ENCODE assay signal across 1 cellular context in the genomic region with DNA sequence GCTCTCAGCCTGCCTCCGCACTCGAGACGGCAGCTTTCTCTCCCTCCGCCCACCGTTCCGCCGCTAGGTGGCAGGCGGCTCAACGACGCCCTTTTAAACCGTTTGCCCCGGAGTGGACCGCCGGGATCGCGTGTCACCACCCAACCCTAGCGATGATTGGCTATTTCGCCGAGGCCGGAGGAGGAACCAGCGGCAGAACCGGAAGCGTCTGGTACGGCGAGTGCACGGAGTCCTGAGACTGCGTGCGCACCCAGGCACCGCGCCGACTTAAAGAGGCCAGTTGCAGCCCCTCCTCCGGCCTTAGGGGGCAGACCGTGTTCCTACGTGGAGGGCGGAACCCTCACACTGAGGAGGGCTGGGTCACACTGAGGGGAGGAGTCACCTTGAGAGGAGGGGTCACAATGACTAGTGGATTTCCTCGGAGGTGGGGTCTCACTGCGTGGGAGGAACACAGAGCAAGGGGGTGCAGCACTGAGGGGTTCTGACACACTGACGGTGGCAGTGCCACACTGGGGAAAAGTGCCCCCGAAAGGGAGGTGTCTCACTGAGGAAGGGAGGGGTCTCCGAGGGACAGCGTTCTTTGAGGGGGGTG.
TF ChIP-seq lines count a peak whose summit lies in the region.

No MANE protein-coding gene starts in this region.

TF ChIP-seq in GM12878, 131 proteins besides CTCF, POLR2A, EP300 and RAD21 (continued from another document):
- TF ChIP-seq, protein P1, sequence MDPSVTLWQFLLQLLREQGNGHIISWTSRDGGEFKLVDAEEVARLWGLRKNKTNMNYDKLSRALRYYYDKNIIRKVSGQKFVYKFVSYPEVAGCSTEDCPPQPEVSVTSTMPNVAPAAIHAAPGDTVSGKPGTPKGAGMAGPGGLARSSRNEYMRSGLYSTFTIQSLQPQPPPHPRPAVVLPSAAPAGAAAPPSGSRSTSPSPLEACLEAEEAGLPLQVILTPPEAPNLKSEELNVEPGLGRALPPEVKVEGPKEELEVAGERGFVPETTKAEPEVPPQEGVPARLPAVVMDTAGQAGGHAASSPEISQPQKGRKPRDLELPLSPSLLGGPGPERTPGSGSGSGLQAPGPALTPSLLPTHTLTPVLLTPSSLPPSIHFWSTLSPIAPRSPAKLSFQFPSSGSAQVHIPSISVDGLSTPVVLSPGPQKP (IDR thresholded peaks at IDR 0.05; ENCODE audit: low read depth, low read length) = peak; percentile 42; the same call in 1 of the 2 replicates
- TF ChIP-seq CBX3 (IDR thresholded peaks at IDR 0.05; ENCODE audit: borderline replicate concordance, low read depth) = no peak
- TF ChIP-seq, protein P2, sequence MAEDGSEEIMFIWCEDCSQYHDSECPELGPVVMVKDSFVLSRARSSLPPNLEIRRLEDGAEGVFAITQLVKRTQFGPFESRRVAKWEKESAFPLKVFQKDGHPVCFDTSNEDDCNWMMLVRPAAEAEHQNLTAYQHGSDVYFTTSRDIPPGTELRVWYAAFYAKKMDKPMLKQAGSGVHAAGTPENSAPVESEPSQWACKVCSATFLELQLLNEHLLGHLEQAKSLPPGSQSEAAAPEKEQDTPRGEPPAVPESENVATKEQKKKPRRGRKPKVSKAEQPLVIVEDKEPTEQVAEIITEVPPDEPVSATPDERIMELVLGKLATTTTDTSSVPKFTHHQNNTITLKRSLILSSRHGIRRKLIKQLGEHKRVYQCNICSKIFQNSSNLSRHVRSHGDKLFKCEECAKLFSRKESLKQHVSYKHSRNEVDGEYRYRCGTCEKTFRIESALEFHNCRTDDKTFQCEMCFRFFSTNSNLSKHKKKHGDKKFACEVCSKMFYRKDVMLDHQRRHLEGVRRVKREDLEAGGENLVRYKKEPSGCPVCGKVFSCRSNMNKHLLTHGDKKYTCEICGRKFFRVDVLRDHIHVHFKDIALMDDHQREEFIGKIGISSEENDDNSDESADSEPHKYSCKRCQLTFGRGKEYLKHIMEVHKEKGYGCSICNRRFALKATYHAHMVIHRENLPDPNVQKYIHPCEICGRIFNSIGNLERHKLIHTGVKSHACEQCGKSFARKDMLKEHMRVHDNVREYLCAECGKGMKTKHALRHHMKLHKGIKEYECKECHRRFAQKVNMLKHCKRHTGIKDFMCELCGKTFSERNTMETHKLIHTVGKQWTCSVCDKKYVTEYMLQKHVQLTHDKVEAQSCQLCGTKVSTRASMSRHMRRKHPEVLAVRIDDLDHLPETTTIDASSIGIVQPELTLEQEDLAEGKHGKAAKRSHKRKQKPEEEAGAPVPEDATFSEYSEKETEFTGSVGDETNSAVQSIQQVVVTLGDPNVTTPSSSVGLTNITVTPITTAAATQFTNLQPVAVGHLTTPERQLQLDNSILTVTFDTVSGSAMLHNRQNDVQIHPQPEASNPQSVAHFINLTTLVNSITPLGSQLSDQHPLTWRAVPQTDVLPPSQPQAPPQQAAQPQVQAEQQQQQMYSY (CRISPR knock-in tag; IDR thresholded peaks at IDR 0.05) = no peak
- TF ChIP-seq, protein P3, sequence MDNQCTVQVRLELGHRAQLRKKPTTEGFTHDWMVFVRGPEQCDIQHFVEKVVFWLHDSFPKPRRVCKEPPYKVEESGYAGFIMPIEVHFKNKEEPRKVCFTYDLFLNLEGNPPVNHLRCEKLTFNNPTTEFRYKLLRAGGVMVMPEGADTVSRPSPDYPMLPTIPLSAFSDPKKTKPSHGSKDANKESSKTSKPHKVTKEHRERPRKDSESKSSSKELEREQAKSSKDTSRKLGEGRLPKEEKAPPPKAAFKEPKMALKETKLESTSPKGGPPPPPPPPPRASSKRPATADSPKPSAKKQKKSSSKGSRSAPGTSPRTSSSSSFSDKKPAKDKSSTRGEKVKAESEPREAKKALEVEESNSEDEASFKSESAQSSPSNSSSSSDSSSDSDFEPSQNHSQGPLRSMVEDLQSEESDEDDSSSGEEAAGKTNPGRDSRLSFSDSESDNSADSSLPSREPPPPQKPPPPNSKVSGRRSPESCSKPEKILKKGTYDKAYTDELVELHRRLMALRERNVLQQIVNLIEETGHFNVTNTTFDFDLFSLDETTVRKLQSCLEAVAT (IDR thresholded peaks at IDR 0.05) = no peak
- TF ChIP-seq USF1 (IDR thresholded peaks at IDR 0.05; ENCODE audit: borderline replicate concordance, extremely low read length, insufficient read depth, low read depth, low read length) = no peak
- peak; percentile 89 for TF ChIP-seq CREB1 (IDR thresholded peaks at IDR 0.05; ENCODE audit: low read depth)
- TF ChIP-seq, protein P4, sequence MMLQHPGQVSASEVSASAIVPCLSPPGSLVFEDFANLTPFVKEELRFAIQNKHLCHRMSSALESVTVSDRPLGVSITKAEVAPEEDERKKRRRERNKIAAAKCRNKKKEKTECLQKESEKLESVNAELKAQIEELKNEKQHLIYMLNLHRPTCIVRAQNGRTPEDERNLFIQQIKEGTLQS (IDR thresholded peaks at IDR 0.05; ENCODE audit: borderline replicate concordance, extremely low read depth, low read depth, low read length) = no peak
- no peak for TF ChIP-seq HSF1 (IDR thresholded peaks at IDR 0.05; ENCODE audit: low read depth, low read length)
- peak; percentile 56; the same call in 1 of the 2 replicates for TF ChIP-seq NBN (IDR thresholded peaks at IDR 0.05)
- no peak for TF ChIP-seq KLF5 (IDR thresholded peaks at IDR 0.05; ENCODE audit: partially characterized antibody)
- no peak for TF ChIP-seq MYC (IDR thresholded peaks at IDR 0.05; ENCODE audit: insufficient read depth, insufficient read length, insufficient replicate concordance, low read length, severe bottlenecking)
- no peak for TF ChIP-seq NFIC (IDR thresholded peaks at IDR 0.05; ENCODE audit: low read depth, low read length)
- no peak for TF ChIP-seq IRF4 (IDR thresholded peaks at IDR 0.05; ENCODE audit: low read depth, low read length)
- peak; percentile 24; the same call in 1 of the 3 replicates for TF ChIP-seq POU2F2 (IDR thresholded peaks at IDR 0.05; ENCODE audit: borderline replicate concordance, low read depth, low read length)
- TF ChIP-seq RB1 (IDR thresholded peaks at IDR 0.05; ENCODE audit: borderline replicate concordance) = no peak
- TF ChIP-seq, protein P5, sequence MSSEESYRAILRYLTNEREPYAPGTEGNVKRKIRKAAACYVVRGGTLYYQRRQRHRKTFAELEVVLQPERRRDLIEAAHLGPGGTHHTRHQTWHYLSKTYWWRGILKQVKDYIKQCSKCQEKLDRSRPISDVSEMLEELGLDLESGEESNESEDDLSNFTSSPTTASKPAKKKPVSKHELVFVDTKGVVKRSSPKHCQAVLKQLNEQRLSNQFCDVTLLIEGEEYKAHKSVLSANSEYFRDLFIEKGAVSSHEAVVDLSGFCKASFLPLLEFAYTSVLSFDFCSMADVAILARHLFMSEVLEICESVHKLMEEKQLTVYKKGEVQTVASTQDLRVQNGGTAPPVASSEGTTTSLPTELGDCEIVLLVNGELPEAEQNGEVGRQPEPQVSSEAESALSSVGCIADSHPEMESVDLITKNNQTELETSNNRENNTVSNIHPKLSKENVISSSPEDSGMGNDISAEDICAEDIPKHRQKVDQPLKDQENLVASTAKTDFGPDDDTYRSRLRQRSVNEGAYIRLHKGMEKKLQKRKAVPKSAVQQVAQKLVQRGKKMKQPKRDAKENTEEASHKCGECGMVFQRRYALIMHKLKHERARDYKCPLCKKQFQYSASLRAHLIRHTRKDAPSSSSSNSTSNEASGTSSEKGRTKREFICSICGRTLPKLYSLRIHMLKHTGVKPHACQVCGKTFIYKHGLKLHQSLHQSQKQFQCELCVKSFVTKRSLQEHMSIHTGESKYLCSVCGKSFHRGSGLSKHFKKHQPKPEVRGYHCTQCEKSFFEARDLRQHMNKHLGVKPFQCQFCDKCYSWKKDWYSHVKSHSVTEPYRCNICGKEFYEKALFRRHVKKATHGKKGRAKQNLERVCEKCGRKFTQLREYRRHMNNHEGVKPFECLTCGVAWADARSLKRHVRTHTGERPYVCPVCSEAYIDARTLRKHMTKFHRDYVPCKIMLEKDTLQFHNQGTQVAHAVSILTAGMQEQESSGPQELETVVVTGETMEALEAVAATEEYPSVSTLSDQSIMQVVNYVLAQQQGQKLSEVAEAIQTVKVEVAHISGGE (CRISPR knock-in tag; IDR thresholded peaks at IDR 0.05) = no peak
TF ChIP-seq in GM12878: peak in this region for 43.
